ENCODE assay signal across 16 cellular contexts in the genomic region with DNA sequence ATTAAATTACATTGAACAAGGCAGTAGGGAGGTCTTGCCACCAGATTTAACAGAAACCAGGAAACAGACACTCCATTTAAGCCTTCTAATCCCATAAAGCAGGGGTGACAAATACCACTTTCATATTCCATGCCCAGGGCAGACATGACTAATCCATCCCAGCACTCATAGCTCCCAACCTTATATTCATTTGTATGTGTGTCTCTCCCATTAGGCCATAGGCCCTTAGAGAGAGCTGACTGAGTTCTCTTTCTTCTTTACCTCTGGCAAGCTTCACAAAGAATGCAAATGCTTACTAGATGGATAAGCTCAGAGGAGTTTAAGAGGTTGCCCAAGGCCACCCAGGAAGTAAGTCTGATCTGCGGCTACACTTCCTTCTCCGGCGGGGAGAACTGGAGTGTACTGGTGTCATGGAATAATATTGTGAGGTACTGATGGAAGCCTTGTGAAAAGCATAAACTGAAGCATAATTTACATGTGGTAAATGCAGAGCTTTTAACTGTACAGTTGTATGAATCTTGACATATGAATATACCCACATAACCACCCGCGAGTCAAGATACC.
DNase-seq lines count a peak whose midpoint lies in the region; ATAC-seq and TF ChIP-seq lines count a peak whose summit lies in the region.
"Had no signal": no experiment of that assay in that cellular context is flagged by ENCODE, and none has a peak within 500 bp of the region (broad histone marks: within the 10 kb centered on the region; RNA-seq: fewer than 3 reads in every experiment).

No MANE protein-coding gene starts in this region.

- H3K27me3 ChIP-seq in SJCRH30 (no peaks in the 10 kb centered on the region), upper lobe of right lung (no peaks in the 10 kb centered on the region)

- H3K9me3 ChIP-seq in SJCRH30 (replicated peaks) (peaks cover 3% of the 10 kb centered on the region; the same call in 1 of the 2 replicates), upper lobe of right lung (no peaks in the 10 kb centered on the region)
- H3K9me3 ChIP-seq: Caco-2 had no signal

- intact Hi-C loops in upper lobe of right lung (cut with DNase I) = no loop called here

- H3K36me3 ChIP-seq in SJCRH30 = no peaks in the 10 kb centered on the region
- H3K36me3 ChIP-seq in upper lobe of right lung = no peaks in the 10 kb centered on the region

- H3K4me1 ChIP-seq in SJCRH30 (no peaks in the 10 kb centered on the region), upper lobe of right lung (no peaks in the 10 kb centered on the region)
- H3K4me1 ChIP-seq: Caco-2 had no signal

- TF ChIP-seq POLR2A in GM18505 (IDR thresholded peaks at IDR 0.05; ENCODE audit: borderline replicate concordance, extremely low read depth, insufficient read depth, insufficient read length) = no peak

- no peak overlapping the region for H3K27ac ChIP-seq in SJCRH30
- no peak overlapping the region for H3K27ac ChIP-seq in upper lobe of right lung
- H3K27ac ChIP-seq: C4-2B, HL-60 had no signal

- ATAC-seq in upper lobe of right lung (peak; percentile 63), GM18505 (IDR thresholded peaks at IDR 0.05; ENCODE audit: unreplicated experiment) (no peak), GM18870 (IDR thresholded peaks at IDR 0.05; ENCODE audit: unreplicated experiment) (no peak)
- ATAC-seq: GM12878, GM23338 had no signal

- DNase-seq in MV-4-11 (lab: John Stamatoyannopoulos, UW) (peak; percentile 68), SJCRH30 (peak; percentile 5 to 31), foreskin melanocyte (peak; percentile 12), upper lobe of right lung (no peak), NCI-H774 (lab: John Stamatoyannopoulos, UW) (no peak)
- DNase-seq: AML-193; Caco-2; CD4-positive, alpha-beta T cell; DMS79 treated with DMSO at 0.1 percent for 48 hours; H9 had no signal

- no peak for TF ChIP-seq CTCF in upper lobe of right lung (IDR thresholded peaks at IDR 0.05)

- H3K4me3 ChIP-seq in SJCRH30 = no peak overlapping the region
- no peak overlapping the region for H3K4me3 ChIP-seq in upper lobe of right lung
- H3K4me3 ChIP-seq: GM12878, GM23338 had no signal

Comparison
In these comparisons a context has a peak if more than half of its experiments do, and no peak if none do; other contexts are left out.
1. DNase-seq: peak in MV-4-11 (single experiment), SJCRH30 (2 of 2) and foreskin melanocyte (single experiment); none in upper lobe of right lung (single experiment) and NCI-H774 (single experiment).